In the genomic region with DNA sequence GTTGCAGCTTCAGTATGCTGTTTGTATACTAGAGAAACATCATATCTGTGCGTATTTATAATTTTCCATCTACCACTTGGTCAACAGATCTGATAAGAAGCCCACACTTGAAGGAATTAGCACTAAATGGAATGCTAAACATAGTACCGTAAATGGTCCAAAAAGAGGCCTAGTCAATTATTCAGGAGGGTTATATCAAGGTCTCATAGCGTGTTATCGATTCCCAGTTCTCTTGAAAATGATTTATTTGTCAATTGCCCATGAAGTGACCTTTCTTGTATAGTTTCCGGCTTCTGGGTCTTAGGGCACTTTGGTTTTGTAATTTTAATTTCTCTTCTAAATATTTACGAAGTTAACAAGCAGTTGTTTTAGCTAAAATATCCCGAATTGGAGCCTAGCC, we compare ENCODE assay signal across 16 cellular contexts. TPM values are rescaled to one million over a fixed set of nuclear protein-coding genes. Genes with fewer than 3 reads are reported as not detected.
DNase-seq lines count a peak whose midpoint lies in the region; ATAC-seq and TF ChIP-seq lines count a peak whose summit lies in the region.
"Had no signal": no experiment of that assay in that cellular context is flagged by ENCODE, and none has a peak within 500 bp of the region (broad histone marks: within the 10 kb centered on the region; RNA-seq: fewer than 3 reads in every experiment).

No MANE protein-coding gene starts in this region.

- no peaks in the 10 kb centered on the region for H3K27me3 ChIP-seq in CD4-positive, CD25-positive, alpha-beta regulatory T cell (ENCODE audit: control insufficient read depth, insufficient read depth, low read length)
- no peaks in the 10 kb centered on the region for H3K27me3 ChIP-seq in CD8-positive, alpha-beta T cell (ENCODE audit: insufficient read depth, low read length)
- H3K27me3 ChIP-seq in breast epithelium, result no peaks in the 10 kb centered on the region

- no peak for ATAC-seq in CD4-positive, CD25-positive, alpha-beta regulatory T cell (ENCODE audit: low read depth in 2 of 2)
- no peak for ATAC-seq in CD8-positive, alpha-beta T cell
- ATAC-seq in central memory CD8-positive, alpha-beta T cell (replicated peaks; ENCODE audit: extremely low read depth, poor library complexity, severe bottlenecking), result no peak
- ATAC-seq: GM12878, GM23338, HCT116 had no signal

- H3K36me3 Mint-ChIP-seq in CD4-positive, CD25-positive, alpha-beta regulatory T cell, result no peaks in the 10 kb centered on the region
- no peaks in the 10 kb centered on the region for H3K36me3 Mint-ChIP-seq in CD8-positive, alpha-beta T cell
- peaks cover 1% of the 10 kb centered on the region for H3K36me3 Mint-ChIP-seq in central memory CD8-positive, alpha-beta T cell (ENCODE audit: insufficient read depth)
- H3K36me3 Mint-ChIP-seq: CD4-positive, alpha-beta memory T cell had no signal

- TF ChIP-seq CTCF in CD8-positive, alpha-beta T cell (IDR thresholded peaks at IDR 0.05), result no peak
- no peak for TF ChIP-seq CTCF in breast epithelium (IDR thresholded peaks at IDR 0.05)

- H3K9me3 ChIP-seq in CD4-positive, CD25-positive, alpha-beta regulatory T cell (ENCODE audit: control insufficient read depth in 2 of 2, low read length in 2 of 2), result no peaks in the 10 kb centered on the region
- H3K9me3 ChIP-seq in CD8-positive, alpha-beta T cell (ENCODE audit: low read length), result no peaks in the 10 kb centered on the region
- H3K9me3 ChIP-seq in breast epithelium, result no peaks in the 10 kb centered on the region

- no peak for TF ChIP-seq POLR2A in breast epithelium (IDR thresholded peaks at IDR 0.05)

- H3K4me1 Mint-ChIP-seq in CD4-positive, CD25-positive, alpha-beta regulatory T cell, result peaks cover 4 to 78% (median 24%) of the 10 kb centered on the region in 4 donors
- H3K4me1 Mint-ChIP-seq in CD8-positive, alpha-beta T cell (ENCODE audit: low read depth), result peaks cover 55% of the 10 kb centered on the region
- peaks cover 27% of the 10 kb centered on the region for H3K4me1 Mint-ChIP-seq in central memory CD8-positive, alpha-beta T cell
- H3K4me1 Mint-ChIP-seq: GM23338, H9 had no signal

- peaks cover 25% of the 10 kb centered on the region for H3K4me1 ChIP-seq in CD4-positive, CD25-positive, alpha-beta regulatory T cell (ENCODE audit: control insufficient read depth, insufficient read depth, low read length, poor library complexity, severe bottlenecking)
- peaks cover 28% of the 10 kb centered on the region for H3K4me1 ChIP-seq in CD8-positive, alpha-beta T cell (ENCODE audit: insufficient read depth, low read length)
- H3K4me1 ChIP-seq in breast epithelium, result no peaks in the 10 kb centered on the region

- intact Hi-C loops in CD8-positive, alpha-beta T cell (cut with DNase I, micrococcal nuclease), result no loop called here
- intact Hi-C loops in breast epithelium (cut with DNase I; ENCODE audit: low total_unique reads), result no loop called here

- H3K9me3 Mint-ChIP-seq in CD4-positive, CD25-positive, alpha-beta regulatory T cell, result no peaks in the 10 kb centered on the region
- H3K9me3 Mint-ChIP-seq in CD8-positive, alpha-beta T cell, result no peaks in the 10 kb centered on the region
- H3K9me3 Mint-ChIP-seq in central memory CD8-positive, alpha-beta T cell, result no peaks in the 10 kb centered on the region
- H3K9me3 Mint-ChIP-seq: CD4-positive, alpha-beta memory T cell; GM23338; H9 had no signal

- CTCF ChIA-PET in CD8-positive, alpha-beta T cell (lab: Charles Lee), result no interaction called here

- POLR2A ChIA-PET in CD8-positive, alpha-beta T cell (lab: Charles Lee), result no interaction called here

- H3K27ac ChIP-seq in CD4-positive, CD25-positive, alpha-beta regulatory T cell (ENCODE audit: insufficient read depth, low read length, poor library complexity, severe bottlenecking), result no peak overlapping the region
- H3K27ac ChIP-seq in CD8-positive, alpha-beta T cell (ENCODE audit: low read depth, low read length), result no peak overlapping the region
- no peak overlapping the region for H3K27ac ChIP-seq in breast epithelium
- H3K27ac ChIP-seq: C4-2B had no signal

- no peak overlapping the region for H3K4me3 Mint-ChIP-seq in CD4-positive, CD25-positive, alpha-beta regulatory T cell
- H3K4me3 Mint-ChIP-seq in CD8-positive, alpha-beta T cell, result no peak overlapping the region
- no peak overlapping the region for H3K4me3 Mint-ChIP-seq in central memory CD8-positive, alpha-beta T cell
- H3K4me3 Mint-ChIP-seq: CD4-positive, alpha-beta memory T cell; GM23338; H9 had no signal

- no peak for DNase-seq in CD4-positive, CD25-positive, alpha-beta regulatory T cell
- DNase-seq in CD8-positive, alpha-beta T cell, result no peak
- no peak for DNase-seq in central memory CD8-positive, alpha-beta T cell (ENCODE audit: low spot score in 2 of 2)
- DNase-seq in COLO829 (ENCODE audit: low spot score), result no peak
- DNase-seq in NCI-H2081 (lab: John Stamatoyannopoulos, UW), result no peak
- DNase-seq in breast epithelium (ENCODE audit: low spot score in 2 of 2), result no peak
- DNase-seq: CD4-positive, alpha-beta memory T cell; DMS 273 treated with DMSO at 0.1 percent for 48 hours; DMS79; EL; GDM1; H9 had no signal

- H3K27me3 Mint-ChIP-seq in CD4-positive, CD25-positive, alpha-beta regulatory T cell, result peaks cover 27% of the 10 kb centered on the region
- H3K27me3 Mint-ChIP-seq in CD8-positive, alpha-beta T cell (ENCODE audit: low read depth), result no peaks in the 10 kb centered on the region
- peaks cover 36% of the 10 kb centered on the region for H3K27me3 Mint-ChIP-seq in central memory CD8-positive, alpha-beta T cell

- peak overlapping the region in 2 of 3 donors; percentile 39 to 65 for H3K27ac Mint-ChIP-seq in CD4-positive, CD25-positive, alpha-beta regulatory T cell
- peak overlapping the region; percentile 16 for H3K27ac Mint-ChIP-seq in CD8-positive, alpha-beta T cell
- H3K27ac Mint-ChIP-seq in central memory CD8-positive, alpha-beta T cell (ENCODE audit: low read depth), result peak overlapping the region; percentile 33
- H3K27ac Mint-ChIP-seq: GM23338, H9 had no signal

- no peaks in the 10 kb centered on the region for H3K36me3 ChIP-seq in CD4-positive, CD25-positive, alpha-beta regulatory T cell (ENCODE audit: control insufficient read depth, insufficient read depth, low read length)
- no peaks in the 10 kb centered on the region for H3K36me3 ChIP-seq in CD8-positive, alpha-beta T cell (ENCODE audit: insufficient read depth, low read length)
- H3K36me3 ChIP-seq in breast epithelium, result no peaks in the 10 kb centered on the region

- H3K4me3 ChIP-seq in CD4-positive, CD25-positive, alpha-beta regulatory T cell (ENCODE audit: low read depth, low read length), result no peak overlapping the region
- no peak overlapping the region for H3K4me3 ChIP-seq in CD8-positive, alpha-beta T cell (ENCODE audit: low read depth, low read length)
- H3K4me3 ChIP-seq in breast epithelium, result no peak overlapping the region
- H3K4me3 ChIP-seq: GM12878, GM23338 had no signal

RNA-seq across cellular contexts. Expression of a gene that starts 18.4 kb away (rescaled TPM):
- 1.4 TPM for total RNA-seq in CD4-positive, CD25-positive, alpha-beta regulatory T cell
- 1 to 10 TPM in 1 of 4 donors, under 1 TPM in 3; 0.16 to 1.6 (median 0.68) TPM for polyA plus RNA-seq in CD4-positive, CD25-positive, alpha-beta regulatory T cell
- 1 to 10 TPM; 6.3 to 6.4 TPM for total RNA-seq in CD8-positive, alpha-beta T cell
- total RNA-seq in breast epithelium, result 1 to 10 TPM; 3.2 to 5.6 (median 4.6) TPM
